1 cellular context compared by ENCODE assay signal in the genomic region with DNA sequence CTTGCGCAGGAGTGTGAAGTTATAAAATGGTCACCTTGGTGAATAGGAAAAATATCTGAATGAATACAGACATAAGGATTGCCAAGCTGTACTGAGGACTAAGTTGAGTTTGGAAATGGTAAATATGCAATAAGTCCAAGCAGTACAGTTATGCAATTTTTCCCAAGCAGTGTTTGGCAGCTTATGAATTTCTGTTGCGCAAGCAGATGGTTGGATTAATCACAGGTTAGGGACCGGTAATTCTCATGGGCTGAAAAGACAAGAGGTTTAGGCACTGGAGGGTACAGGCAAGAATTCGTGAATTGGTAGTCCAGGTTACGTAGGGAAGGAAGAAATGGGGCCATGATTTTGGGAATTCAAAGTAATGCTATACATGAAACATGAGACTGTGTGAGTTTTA.
TF ChIP-seq lines count a peak whose summit lies in the region.

No MANE protein-coding gene starts in this region.

TF ChIP-seq in GM23338, 12 proteins besides CTCF, POLR2A, EP300 and RAD21 (continued from another document):
- TF ChIP-seq ZNF462 (CRISPR knock-in tag; IDR thresholded peaks at IDR 0.05), result no peak
- no peak for TF ChIP-seq NANOG (IDR thresholded peaks at IDR 0.05; ENCODE audit: borderline replicate concordance)
